1 cellular context compared by ENCODE assay signal in genomic region chr19:47483800-47484690, GRCh38.
A peak's percentile ranks its signal among the peaks of the same experiment; 100 is the strongest.
TF ChIP-seq lines count a peak whose summit lies in the region.

Gene KPTN (minus strand): TSS chr19:47484219. CDS start chr19:47484160, 59 bp downstream.

TF ChIP-seq in GM12878, 131 proteins besides CTCF, POLR2A, EP300 and RAD21 (continued from another document and continues in another):
- TF ChIP-seq NR2F1 (conservative IDR thresholded peaks at IDR 0.05): peak; percentile 14; the same call in 1 of the 2 replicates
- 0 out of 2 replicates have a peak, but pooled peaks have one; percentile 68 for TF ChIP-seq CHD1 (IDR thresholded peaks at IDR 0.05; ENCODE audit: low read depth, low read length)
- no peak for TF ChIP-seq DPF2 (IDR thresholded peaks at IDR 0.05)
- TF ChIP-seq NBN (IDR thresholded peaks at IDR 0.05): peak; percentile 100
- TF ChIP-seq ZBTB11 (CRISPR knock-in tag; IDR thresholded peaks at IDR 0.05): no peak
- no peak for TF ChIP-seq SPI1 (IDR thresholded peaks at IDR 0.05; ENCODE audit: borderline replicate concordance, insufficient read depth, low read depth, low read length)
- no peak; the same call in 1 of the 2 replicates for TF ChIP-seq MXI1 (IDR thresholded peaks at IDR 0.05; ENCODE audit: low read depth, low read length)
- no peak for TF ChIP-seq NR2C2 (IDR thresholded peaks at IDR 0.05; ENCODE audit: borderline replicate concordance, control insufficient read depth, insufficient read length, low read depth)
- no peak for TF ChIP-seq ZNF384 (IDR thresholded peaks at IDR 0.05; ENCODE audit: borderline replicate concordance, low read depth, low read length)
- 0 out of 2 replicates have a peak, but pooled peaks have one; percentile 17 for TF ChIP-seq MEF2A (IDR thresholded peaks at IDR 0.05; ENCODE audit: insufficient read depth, low read depth, low read length)
- TF ChIP-seq MYC (IDR thresholded peaks at IDR 0.05; ENCODE audit: insufficient read depth, insufficient read length, insufficient replicate concordance, low read length, severe bottlenecking): no peak
- no peak for TF ChIP-seq GATAD2B (conservative IDR thresholded peaks at IDR 0.05; ENCODE audit: low read depth)
- TF ChIP-seq SIX5 (IDR thresholded peaks at IDR 0.05; ENCODE audit: low read depth, low read length, severe bottlenecking): peak; percentile 84
- TF ChIP-seq, protein P1, sequence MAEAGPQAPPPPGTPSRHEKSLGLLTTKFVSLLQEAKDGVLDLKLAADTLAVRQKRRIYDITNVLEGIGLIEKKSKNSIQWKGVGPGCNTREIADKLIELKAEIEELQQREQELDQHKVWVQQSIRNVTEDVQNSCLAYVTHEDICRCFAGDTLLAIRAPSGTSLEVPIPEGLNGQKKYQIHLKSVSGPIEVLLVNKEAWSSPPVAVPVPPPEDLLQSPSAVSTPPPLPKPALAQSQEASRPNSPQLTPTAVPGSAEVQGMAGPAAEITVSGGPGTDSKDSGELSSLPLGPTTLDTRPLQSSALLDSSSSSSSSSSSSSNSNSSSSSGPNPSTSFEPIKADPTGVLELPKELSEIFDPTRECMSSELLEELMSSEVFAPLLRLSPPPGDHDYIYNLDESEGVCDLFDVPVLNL (IDR thresholded peaks at IDR 0.05; ENCODE audit: low read depth, low read length): 0 out of 2 replicates have a peak, but pooled peaks have one; percentile 6
- TF ChIP-seq, protein P2, sequence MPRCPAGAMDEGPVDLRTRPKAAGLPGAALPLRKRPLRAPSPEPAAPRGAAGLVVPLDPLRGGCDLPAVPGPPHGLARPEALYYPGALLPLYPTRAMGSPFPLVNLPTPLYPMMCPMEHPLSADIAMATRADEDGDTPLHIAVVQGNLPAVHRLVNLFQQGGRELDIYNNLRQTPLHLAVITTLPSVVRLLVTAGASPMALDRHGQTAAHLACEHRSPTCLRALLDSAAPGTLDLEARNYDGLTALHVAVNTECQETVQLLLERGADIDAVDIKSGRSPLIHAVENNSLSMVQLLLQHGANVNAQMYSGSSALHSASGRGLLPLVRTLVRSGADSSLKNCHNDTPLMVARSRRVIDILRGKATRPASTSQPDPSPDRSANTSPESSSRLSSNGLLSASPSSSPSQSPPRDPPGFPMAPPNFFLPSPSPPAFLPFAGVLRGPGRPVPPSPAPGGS (IDR thresholded peaks at IDR 0.05; ENCODE audit: borderline replicate concordance, insufficient read depth, low read depth, low read length, poor library complexity, severe bottlenecking): peak; percentile 79
- TF ChIP-seq, protein P3, sequence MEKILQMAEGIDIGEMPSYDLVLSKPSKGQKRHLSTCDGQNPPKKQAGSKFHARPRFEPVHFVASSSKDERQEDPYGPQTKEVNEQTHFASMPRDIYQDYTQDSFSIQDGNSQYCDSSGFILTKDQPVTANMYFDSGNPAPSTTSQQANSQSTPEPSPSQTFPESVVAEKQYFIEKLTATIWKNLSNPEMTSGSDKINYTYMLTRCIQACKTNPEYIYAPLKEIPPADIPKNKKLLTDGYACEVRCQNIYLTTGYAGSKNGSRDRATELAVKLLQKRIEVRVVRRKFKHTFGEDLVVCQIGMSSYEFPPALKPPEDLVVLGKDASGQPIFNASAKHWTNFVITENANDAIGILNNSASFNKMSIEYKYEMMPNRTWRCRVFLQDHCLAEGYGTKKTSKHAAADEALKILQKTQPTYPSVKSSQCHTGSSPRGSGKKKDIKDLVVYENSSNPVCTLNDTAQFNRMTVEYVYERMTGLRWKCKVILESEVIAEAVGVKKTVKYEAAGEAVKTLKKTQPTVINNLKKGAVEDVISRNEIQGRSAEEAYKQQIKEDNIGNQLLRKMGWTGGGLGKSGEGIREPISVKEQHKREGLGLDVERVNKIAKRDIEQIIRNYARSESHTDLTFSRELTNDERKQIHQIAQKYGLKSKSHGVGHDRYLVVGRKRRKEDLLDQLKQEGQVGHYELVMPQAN (conservative IDR thresholded peaks at IDR 0.05): peak; percentile 46; the same call in 1 of the 2 replicates
- TF ChIP-seq, protein P4, sequence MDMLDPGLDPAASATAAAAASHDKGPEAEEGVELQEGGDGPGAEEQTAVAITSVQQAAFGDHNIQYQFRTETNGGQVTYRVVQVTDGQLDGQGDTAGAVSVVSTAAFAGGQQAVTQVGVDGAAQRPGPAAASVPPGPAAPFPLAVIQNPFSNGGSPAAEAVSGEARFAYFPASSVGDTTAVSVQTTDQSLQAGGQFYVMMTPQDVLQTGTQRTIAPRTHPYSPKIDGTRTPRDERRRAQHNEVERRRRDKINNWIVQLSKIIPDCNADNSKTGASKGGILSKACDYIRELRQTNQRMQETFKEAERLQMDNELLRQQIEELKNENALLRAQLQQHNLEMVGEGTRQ (IDR thresholded peaks at IDR 0.05; ENCODE audit: borderline replicate concordance, low read depth, low read length): no peak
- TF ChIP-seq YBX1 (IDR thresholded peaks at IDR 0.05): no peak
- TF ChIP-seq SMAD5 (IDR thresholded peaks at IDR 0.05; ENCODE audit: low read depth): peak; percentile 58; the same call in 1 of the 2 replicates
- no peak for TF ChIP-seq ZSCAN29 (IDR thresholded peaks at IDR 0.05)
- TF ChIP-seq NR2C1 (IDR thresholded peaks at IDR 0.05): peak; percentile 79
- TF ChIP-seq SIN3A (IDR thresholded peaks at IDR 0.05; ENCODE audit: low read depth, low read length): peak; percentile 56; the same call in 1 of the 2 replicates
- TF ChIP-seq JUNB (IDR thresholded peaks at IDR 0.05): no peak
- 0 out of 2 replicates have a peak, but pooled peaks have one; percentile 14 for TF ChIP-seq PAX5 (IDR thresholded peaks at IDR 0.05; ENCODE audit: borderline replicate concordance, low read depth, low read length)
- TF ChIP-seq MYB (IDR thresholded peaks at IDR 0.05; ENCODE audit: borderline replicate concordance, low read depth, low read length): 0 out of 2 replicates have a peak, but pooled peaks have one; percentile 62
- TF ChIP-seq RELA (IDR thresholded peaks at IDR 0.05; ENCODE audit: borderline replicate concordance, partially characterized antibody): peak; percentile 52
- no peak for TF ChIP-seq FOS (IDR thresholded peaks at IDR 0.05; ENCODE audit: borderline replicate concordance, extremely low read depth, insufficient read length)
- no peak for TF ChIP-seq BCLAF1 (IDR thresholded peaks at IDR 0.05)
- no peak for TF ChIP-seq ETV6 (conservative IDR thresholded peaks at IDR 0.05 in 1 of 2, IDR thresholded peaks at IDR 0.05 in 1 of 2; ENCODE audit: borderline replicate concordance in 1 of 2, low read depth in 1 of 2)
- TF ChIP-seq POU2F2 (IDR thresholded peaks at IDR 0.05; ENCODE audit: borderline replicate concordance, low read depth, low read length): peak; percentile 52; the same call in 2 of the 3 replicates
- TF ChIP-seq HCFC1 (IDR thresholded peaks at IDR 0.05; ENCODE audit: low read length): peak; percentile 96
- no peak for TF ChIP-seq POLR2AphosphoS2 (IDR thresholded peaks at IDR 0.05; ENCODE audit: low read depth, low read length)
- peak; percentile 24 for TF ChIP-seq SMAD1 (IDR thresholded peaks at IDR 0.05; ENCODE audit: low read depth, partially characterized antibody)
- TF ChIP-seq TBL1XR1 (IDR thresholded peaks at IDR 0.05; ENCODE audit: low read depth, low read length): no peak
- no peak for TF ChIP-seq CBX3 (IDR thresholded peaks at IDR 0.05; ENCODE audit: borderline replicate concordance, low read depth)
- TF ChIP-seq WRNIP1 (IDR thresholded peaks at IDR 0.05; ENCODE audit: borderline replicate concordance, low read depth, low read length): no peak
- TF ChIP-seq CREM (IDR thresholded peaks at IDR 0.05; ENCODE audit: low read depth): peak; percentile 100
- peak in 1 of 2 experiments; percentile 91; a peak in 2 of 4 replicates for TF ChIP-seq SRF (IDR thresholded peaks at IDR 0.05; ENCODE audit: low read depth in 2 of 2, low read length in 2 of 2)
- 0 out of 2 replicates have a peak, but pooled peaks have one; percentile 5 for TF ChIP-seq TCF12 (IDR thresholded peaks at IDR 0.05; ENCODE audit: low read depth, low read length)
- peak; percentile 100 for TF ChIP-seq CREB1 (IDR thresholded peaks at IDR 0.05; ENCODE audit: low read depth)
- no peak for TF ChIP-seq ZNF217 (IDR thresholded peaks at IDR 0.05)
- no peak for TF ChIP-seq MTA2 (IDR thresholded peaks at IDR 0.05; ENCODE audit: low read depth)
- no peak for TF ChIP-seq ZBTB4 (CRISPR knock-in tag; IDR thresholded peaks at IDR 0.05)
- no peak for TF ChIP-seq PAX8 (IDR thresholded peaks at IDR 0.05)
- no peak for TF ChIP-seq ELK1 (IDR thresholded peaks at IDR 0.05; ENCODE audit: low read depth, low read length)
- TF ChIP-seq CHD4 (IDR thresholded peaks at IDR 0.05): no peak
- TF ChIP-seq TCF3 (IDR thresholded peaks at IDR 0.05; ENCODE audit: borderline replicate concordance, insufficient read depth, low read depth, low read length): peak; percentile 70; the same call in 1 of the 2 replicates
- TF ChIP-seq RAD51 (IDR thresholded peaks at IDR 0.05): no peak
- TF ChIP-seq ZNF207 (IDR thresholded peaks at IDR 0.05; ENCODE audit: borderline replicate concordance): peak; percentile 69; the same call in 1 of the 2 replicates
